Comparison of ENCODE assay signal across 8 cellular contexts in the genomic region with DNA sequence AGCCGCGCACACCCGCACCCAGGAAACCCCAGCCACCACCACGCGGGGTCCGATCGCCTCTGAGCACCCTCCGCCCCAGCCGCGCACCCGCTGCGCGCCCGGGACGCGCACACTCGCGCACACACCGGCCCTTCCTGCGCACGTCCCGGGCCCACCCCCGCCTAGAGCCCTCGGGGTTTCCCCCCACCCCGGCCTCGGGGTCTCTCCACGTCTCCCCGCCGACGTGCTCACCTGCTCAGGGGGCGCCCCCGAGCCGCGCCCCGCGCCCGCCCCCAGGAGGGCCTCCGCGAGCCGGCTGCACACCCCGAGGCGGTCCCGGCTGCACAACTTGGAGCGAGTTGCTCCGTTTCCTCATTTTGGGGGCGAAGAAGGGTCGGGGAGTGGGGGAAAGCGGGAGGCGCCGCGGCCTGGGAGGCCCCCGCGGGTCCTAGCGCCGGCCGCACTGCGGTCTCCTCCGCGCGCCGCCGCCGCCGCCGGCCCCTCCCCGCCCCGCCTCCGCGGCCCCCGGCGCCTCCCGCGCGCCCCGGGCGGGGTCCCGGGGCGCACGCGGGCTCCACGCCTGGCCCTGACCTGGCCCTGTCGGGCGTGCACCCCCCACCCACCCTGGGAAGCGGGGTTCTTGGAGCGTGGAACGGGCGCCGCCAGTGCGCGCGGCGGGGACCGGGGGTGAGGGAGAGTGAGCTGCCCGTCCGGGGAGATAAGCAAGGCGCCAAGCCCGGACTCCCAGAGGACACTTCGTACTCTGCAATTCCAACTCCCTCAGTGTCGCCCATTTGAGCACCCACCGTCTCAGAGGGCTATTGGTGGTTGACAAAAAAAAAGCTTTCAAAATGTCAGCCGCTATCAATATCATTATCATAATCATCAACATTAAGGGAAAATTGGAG. TPM values are rescaled to one million over a fixed set of nuclear protein-coding genes. Genes with fewer than 3 reads are reported as not detected.
A peak's percentile ranks its signal among the peaks of the same experiment; 100 is the strongest.
DNase-seq lines count a peak whose midpoint lies in the region; ATAC-seq and TF ChIP-seq lines count a peak whose summit lies in the region.

A gene with protein sequence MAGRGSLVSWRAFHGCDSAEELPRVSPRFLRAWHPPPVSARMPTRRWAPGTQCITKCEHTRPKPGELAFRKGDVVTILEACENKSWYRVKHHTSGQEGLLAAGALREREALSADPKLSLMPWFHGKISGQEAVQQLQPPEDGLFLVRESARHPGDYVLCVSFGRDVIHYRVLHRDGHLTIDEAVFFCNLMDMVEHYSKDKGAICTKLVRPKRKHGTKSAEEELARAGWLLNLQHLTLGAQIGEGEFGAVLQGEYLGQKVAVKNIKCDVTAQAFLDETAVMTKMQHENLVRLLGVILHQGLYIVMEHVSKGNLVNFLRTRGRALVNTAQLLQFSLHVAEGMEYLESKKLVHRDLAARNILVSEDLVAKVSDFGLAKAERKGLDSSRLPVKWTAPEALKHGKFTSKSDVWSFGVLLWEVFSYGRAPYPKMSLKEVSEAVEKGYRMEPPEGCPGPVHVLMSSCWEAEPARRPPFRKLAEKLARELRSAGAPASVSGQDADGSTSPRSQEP (minus strand): TSS at position 444 of the 887 bp plus-strand sequence. CDS start 1,246 bp downstream, outside the sequence.

- no peaks in the 10 kb centered on the region for H3K79me2 ChIP-seq in parathyroid adenoma

- H3K9ac ChIP-seq in ES-I3 (ENCODE audit: low read depth, low read length) (peak within 1 kb of the TSS; percentile 70), NT2/D1 (ENCODE audit: insufficient read length, low read depth) (peak within 1 kb of the TSS; percentile 90), parathyroid adenoma (no peak within 1 kb of the TSS)

- H3K4me3 Mint-ChIP-seq in chondrocyte (ENCODE audit: unreplicated experiment): peak within 1 kb of the TSS; percentile 31

- H3K4me3 ChIP-seq in NT2/D1 (ENCODE audit: insufficient read length, low read depth): peak within 1 kb of the TSS; percentile 91
- no peak within 1 kb of the TSS for H3K4me3 ChIP-seq in parathyroid adenoma (ENCODE audit: low read depth, low read length)

- H3K36me3 Mint-ChIP-seq in chondrocyte (ENCODE audit: low read depth): peaks cover 15% of the 10 kb centered on the region

- H3K27me3 Mint-ChIP-seq in chondrocyte (ENCODE audit: low read depth): peaks cover 28% of the 10 kb centered on the region

- no peak within 1 kb of the TSS for H3K27ac Mint-ChIP-seq in chondrocyte (ENCODE audit: unreplicated experiment)

- peaks cover 20% of the 10 kb centered on the region for H3K9me3 Mint-ChIP-seq in chondrocyte (ENCODE audit: low read depth)

- no peak for ATAC-seq in HG03565 (IDR thresholded peaks at IDR 0.05; ENCODE audit: unreplicated experiment)

- H3K27me3 ChIP-seq in NT2/D1 (ENCODE audit: insufficient read depth, insufficient read length): peaks cover 11% of the 10 kb centered on the region
- H3K27me3 ChIP-seq in parathyroid adenoma (ENCODE audit: control insufficient read depth, insufficient read depth, low read length): no peaks in the 10 kb centered on the region

- H3K4me2 ChIP-seq in parathyroid adenoma (ENCODE audit: low read length): peak within 1 kb of the TSS; percentile 9

- H3K27ac ChIP-seq in parathyroid adenoma: no peak within 1 kb of the TSS

- peaks cover 11% of the 10 kb centered on the region for H3K9me3 ChIP-seq in ES-I3 (ENCODE audit: control insufficient read depth, insufficient read depth, low read length)
- no peaks in the 10 kb centered on the region for H3K9me3 ChIP-seq in NT2/D1 (ENCODE audit: insufficient read depth, low read length)
- no peaks in the 10 kb centered on the region for H3K9me3 ChIP-seq in parathyroid adenoma (ENCODE audit: control insufficient read depth, low read length)

- no peak for DNase-seq in NT2/D1 (ENCODE audit: low read depth, low spot score)
- DNase-seq in chondrocyte (ENCODE audit: low spot score): no peak
- DNase-seq in NCI-H187 treated with DMSO at 0.1 percent for 48 hours (lab: John Stamatoyannopoulos, UW): no peak
- DNase-seq in SHP77 treated with DMSO at 0.1 percent for 48 hours (lab: John Stamatoyannopoulos, UW): no peak
- no peak for DNase-seq in retina

- H3K4me1 Mint-ChIP-seq in chondrocyte (ENCODE audit: low read depth): no peaks in the 10 kb centered on the region

- TF ChIP-seq CTCF in chondrocyte (IDR thresholded peaks at IDR 0.05) (no peak), parathyroid adenoma (IDR thresholded peaks at IDR 0.05) (no peak)

- H3K36me3 ChIP-seq in ES-I3 (ENCODE audit: insufficient read depth, low read length): peaks cover 4% of the 10 kb centered on the region; the same call in 1 of the 2 replicates
- H3K36me3 ChIP-seq in NT2/D1 (ENCODE audit: insufficient read depth, insufficient read length, low read length): no peaks in the 10 kb centered on the region
- no peaks in the 10 kb centered on the region for H3K36me3 ChIP-seq in parathyroid adenoma (ENCODE audit: control insufficient read depth, insufficient read depth, low read length)

- H3K4me1 ChIP-seq in ES-I3 (ENCODE audit: insufficient read depth, low read length) (no peaks in the 10 kb centered on the region), NT2/D1 (ENCODE audit: insufficient read depth, insufficient read length) (peaks cover 7% of the 10 kb centered on the region), parathyroid adenoma (no peaks in the 10 kb centered on the region)

- H2AFZ ChIP-seq in parathyroid adenoma: peak within 1 kb of the TSS; percentile 46

RNA-seq across cellular contexts. Expression of the gene that starts here (rescaled TPM):
- not detected in 3 replicates for total RNA-seq in chondrocyte
